14 cellular contexts compared by ENCODE assay signal in genomic region chr12:92528097-92528496, GRCh38.
DNase-seq lines count a peak whose midpoint lies in the region; ATAC-seq and TF ChIP-seq lines count a peak whose summit lies in the region.
"Had no signal": no experiment of that assay in that cellular context is flagged by ENCODE, and none has a peak within 500 bp of the region (broad histone marks: within the 10 kb centered on the region; RNA-seq: fewer than 3 reads in every experiment).

No MANE protein-coding gene starts in this region.

- H3K36me3 Mint-ChIP-seq in WTC11 = no peaks in the 10 kb centered on the region
- H3K36me3 Mint-ChIP-seq in endothelial cell (ENCODE audit: low read depth, unreplicated experiment) = no peaks in the 10 kb centered on the region
- H3K36me3 Mint-ChIP-seq in activated CD8-positive, alpha-beta memory T cell treated with anti-CD3 and anti-CD28 coated beads, Interleukin-2, amount 10 ng/mL, durations not matched to agents 7 days and 5 days = peaks cover 12% of the 10 kb centered on the region
- H3K36me3 Mint-ChIP-seq: CD14-positive monocyte; CD8-positive, alpha-beta T cell had no signal

- H3K4me3 Mint-ChIP-seq in WTC11 = no peak overlapping the region
- no peak overlapping the region for H3K4me3 Mint-ChIP-seq in endothelial cell (ENCODE audit: unreplicated experiment)
- no peak overlapping the region for H3K4me3 Mint-ChIP-seq in activated CD8-positive, alpha-beta memory T cell treated with anti-CD3 and anti-CD28 coated beads, Interleukin-2, amount 10 ng/mL, durations not matched to agents 7 days and 5 days
- H3K4me3 Mint-ChIP-seq: CD14-positive monocyte; CD8-positive, alpha-beta T cell; IgD-negative memory B cell had no signal

- ATAC-seq in GM18498 (IDR thresholded peaks at IDR 0.05; ENCODE audit: unreplicated experiment) (peak; percentile 19), GM18517 (IDR thresholded peaks at IDR 0.05; ENCODE audit: unreplicated experiment) (peak; percentile 7), WTC11 (no peak)
- no peak for ATAC-seq in activated CD8-positive, alpha-beta memory T cell treated with anti-CD3 and anti-CD28 coated beads, Interleukin-2, amount 10 ng/mL, durations not matched to agents 7 days and 5 days
- ATAC-seq: A549; CD8-positive, alpha-beta T cell had no signal

- CTCF ChIA-PET in WTC11 (lab: Charles Lee) = no interaction called here
- CTCF ChIA-PET in activated CD8-positive, alpha-beta memory T cell treated with anti-CD3 and anti-CD28 coated beads, Interleukin-2, amount 10 ng/mL, durations not matched to agents 7 days and 5 days (lab: Charles Lee) = no interaction called here

- H3K4me1 Mint-ChIP-seq in WTC11 (no peaks in the 10 kb centered on the region), endothelial cell (ENCODE audit: unreplicated experiment) (peaks cover 4% of the 10 kb centered on the region)
- H3K4me1 Mint-ChIP-seq in activated CD8-positive, alpha-beta memory T cell treated with anti-CD3 and anti-CD28 coated beads, Interleukin-2, amount 10 ng/mL, durations not matched to agents 7 days and 5 days = peaks cover 10% of the 10 kb centered on the region
- H3K4me1 Mint-ChIP-seq: CD14-positive monocyte had no signal

- no peaks in the 10 kb centered on the region for H3K27me3 Mint-ChIP-seq in WTC11 (ENCODE audit: low read depth)
- peaks cover 1% of the 10 kb centered on the region for H3K27me3 Mint-ChIP-seq in endothelial cell (ENCODE audit: unreplicated experiment)
- no peaks in the 10 kb centered on the region for H3K27me3 Mint-ChIP-seq in activated CD8-positive, alpha-beta memory T cell treated with anti-CD3 and anti-CD28 coated beads, Interleukin-2, amount 10 ng/mL, durations not matched to agents 7 days and 5 days
- H3K27me3 Mint-ChIP-seq: IgD-negative memory B cell had no signal

- H3K9me3 Mint-ChIP-seq in WTC11 (peaks cover 9% of the 10 kb centered on the region; the same call in 1 of the 2 replicates), endothelial cell (ENCODE audit: unreplicated experiment) (no peaks in the 10 kb centered on the region)
- H3K9me3 Mint-ChIP-seq in activated CD8-positive, alpha-beta memory T cell treated with anti-CD3 and anti-CD28 coated beads, Interleukin-2, amount 10 ng/mL, durations not matched to agents 7 days and 5 days (ENCODE audit: low read depth) = peaks cover 10% of the 10 kb centered on the region

- TF ChIP-seq CTCF in WTC11 (IDR thresholded peaks at IDR 0.05) = no peak
- peak; percentile 10 for TF ChIP-seq CTCF in endothelial cell (IDR thresholded peaks at IDR 0.05; ENCODE audit: unreplicated experiment)
- TF ChIP-seq CTCF in foreskin fibroblast (IDR thresholded peaks at IDR 0.05; ENCODE audit: low read depth, low read length) = no peak

- H3K27ac Mint-ChIP-seq in WTC11 = no peak overlapping the region
- H3K27ac Mint-ChIP-seq in endothelial cell (ENCODE audit: unreplicated experiment) = no peak overlapping the region
- H3K27ac Mint-ChIP-seq in activated CD8-positive, alpha-beta memory T cell treated with anti-CD3 and anti-CD28 coated beads, Interleukin-2, amount 10 ng/mL, durations not matched to agents 7 days and 5 days = no peak overlapping the region
- H3K27ac Mint-ChIP-seq: CD14-positive monocyte; CD8-positive, alpha-beta T cell; IgD-negative memory B cell had no signal

- DNase-seq in WTC11 (ENCODE audit: low spot score) (no peak), endothelial cell (ENCODE audit: low spot score) (no peak), foreskin fibroblast (no peak), amygdala (lab: John Stamatoyannopoulos, UW) (no peak)
- no peak for DNase-seq in activated CD8-positive, alpha-beta memory T cell treated with anti-CD3 and anti-CD28 coated beads, Interleukin-2, amount 10 ng/mL, durations not matched to agents 7 days and 5 days
- DNase-seq in activated T-cell treated with anti-CD3 and anti-CD28 coated beads, Interleukin-2, amount 50 U/mL, for 1 hour = no peak
- DNase-seq: CD8-positive, alpha-beta T cell; COR-L47; HCEC 1CT had no signal

- no peak overlapping the region for H3K4me3 ChIP-seq in foreskin fibroblast (ENCODE audit: low read depth in 1 of 2, low read length in 2 of 2)
- H3K4me3 ChIP-seq: A549 had no signal

- POLR2A ChIA-PET in WTC11 (lab: Charles Lee) = no interaction called here

TF ChIP-seq in WTC11, 78 proteins besides CTCF, POLR2A, EP300 and RAD21:
- TF ChIP-seq ZNF121 (CRISPR knock-in tag; IDR thresholded peaks at IDR 0.05) (peak; percentile 72; the same call in 1 of the 2 replicates), SMAD3 (CRISPR knock-in tag; IDR thresholded peaks at IDR 0.05; ENCODE audit: borderline replicate concordance) (no peak)

Comparison
In these comparisons a context has a peak if more than half of its experiments do, and no peak if none do; other contexts are left out.
1. ATAC-seq: peak in GM18498 (single experiment) and GM18517 (single experiment); none in WTC11 (single experiment) and activated CD8-positive, alpha-beta memory T cell treated with anti-CD3 and anti-CD28 coated beads, Interleukin-2, amount 10 ng/mL, durations not matched to agents 7 days and 5 days (single experiment).